Comparison of ENCODE assay signal across 1 cellular context in genomic region chr9:33076360-33077004, GRCh38.
TF ChIP-seq lines count a peak whose summit lies in the region.

Gene SMU1 (minus strand): TSS chr9:33076674. CDS start chr9:33076608, 66 bp downstream.

TF ChIP-seq in K562, 482 proteins besides CTCF, POLR2A, EP300 and RAD21 (continued from another document and continues in another):
- no peak for TF ChIP-seq E2F5 (CRISPR knock-in tag; IDR thresholded peaks at IDR 0.05)
- no peak for TF ChIP-seq ZEB2 (IDR thresholded peaks at IDR 0.05)
- TF ChIP-seq ZNF121 (CRISPR knock-in tag; conservative IDR thresholded peaks at IDR 0.05) = no peak
- no peak for TF ChIP-seq STAT5B (CRISPR knock-in tag; IDR thresholded peaks at IDR 0.05)
- TF ChIP-seq ZNF764 (CRISPR knock-in tag; IDR thresholded peaks at IDR 0.05; ENCODE audit: low read depth) = no peak
- no peak for TF ChIP-seq PCBP2 (IDR thresholded peaks at IDR 0.05; ENCODE audit: low read depth, low read length, poor library complexity, severe bottlenecking)
- no peak for TF ChIP-seq SMARCC2 (IDR thresholded peaks at IDR 0.05; ENCODE audit: low read depth)
- no peak for TF ChIP-seq KLF13 (tag; IDR thresholded peaks at IDR 0.05; ENCODE audit: borderline replicate concordance, low read depth)
- no peak for TF ChIP-seq MLX (CRISPR knock-in tag; conservative IDR thresholded peaks at IDR 0.05)
- 0 out of 2 replicates have a peak, but pooled peaks have one; percentile 52 for TF ChIP-seq KAT8 (IDR thresholded peaks at IDR 0.05; ENCODE audit: low read depth)
- TF ChIP-seq TAF1 (IDR thresholded peaks at IDR 0.05; ENCODE audit: control insufficient read depth, extremely low read depth, insufficient read depth, low read length, severe bottlenecking) = peak; percentile 75
- no peak for TF ChIP-seq ESRRB (CRISPR knock-in tag; IDR thresholded peaks at IDR 0.05; ENCODE audit: borderline replicate concordance)
- TF ChIP-seq ZNF830 (CRISPR knock-in tag; IDR thresholded peaks at IDR 0.05) = no peak
- no peak for TF ChIP-seq HOMEZ (CRISPR knock-in tag; IDR thresholded peaks at IDR 0.05)
- no peak for TF ChIP-seq RBM15 (IDR thresholded peaks at IDR 0.05; ENCODE audit: insufficient read depth, low read length)
- TF ChIP-seq CCNT2 (IDR thresholded peaks at IDR 0.05; ENCODE audit: borderline replicate concordance, extremely low read depth, insufficient read length, low read depth, low read length) = peak; percentile 16
- no peak for TF ChIP-seq HDAC8 (tag; IDR thresholded peaks at IDR 0.05)
- no peak for TF ChIP-seq ZNF175 (CRISPR knock-in tag; IDR thresholded peaks at IDR 0.05; ENCODE audit: low read depth)
- TF ChIP-seq SUPT5H (IDR thresholded peaks at IDR 0.05) = peak; percentile 90
- no peak for TF ChIP-seq ZNF583 (CRISPR knock-in tag; IDR thresholded peaks at IDR 0.05)
- TF ChIP-seq RBM22 (IDR thresholded peaks at IDR 0.05; ENCODE audit: low read depth, low read length, poor library complexity, severe bottlenecking) = no peak
- TF ChIP-seq ZFP91 (CRISPR knock-in tag; IDR thresholded peaks at IDR 0.05) = no peak
- TF ChIP-seq ZNF407 (IDR thresholded peaks at IDR 0.05; ENCODE audit: low read depth) = peak; percentile 74
- no peak for TF ChIP-seq ZNF511 (CRISPR knock-in tag; IDR thresholded peaks at IDR 0.05)
- TF ChIP-seq ZNF311 (CRISPR knock-in tag; IDR thresholded peaks at IDR 0.05) = no peak
- TF ChIP-seq CSDE1 (IDR thresholded peaks at IDR 0.05) = no peak
- TF ChIP-seq FOXA3 (CRISPR knock-in tag; conservative IDR thresholded peaks at IDR 0.05 in 1 of 2, IDR thresholded peaks at IDR 0.05 in 1 of 2) = no peak
- peak; percentile 19; the same call in 1 of the 2 replicates for TF ChIP-seq CREB3L1 (IDR thresholded peaks at IDR 0.05; ENCODE audit: borderline replicate concordance, low read depth)
- TF ChIP-seq ZNF384 (IDR thresholded peaks at IDR 0.05; ENCODE audit: low read depth, low read length) = no peak
- TF ChIP-seq FOSL1 (tag; conservative IDR thresholded peaks at IDR 0.05) = no peak
- TF ChIP-seq PRMT5 (CRISPR knock-in tag; IDR thresholded peaks at IDR 0.05) = no peak
- no peak for TF ChIP-seq ZSCAN32 (CRISPR knock-in tag; IDR thresholded peaks at IDR 0.05)
- TF ChIP-seq PPARD (CRISPR knock-in tag; IDR thresholded peaks at IDR 0.05) = no peak
- no peak for TF ChIP-seq ZNF785 (CRISPR knock-in tag; IDR thresholded peaks at IDR 0.05)
- no peak for TF ChIP-seq ARID3B (CRISPR knock-in tag; IDR thresholded peaks at IDR 0.05; ENCODE audit: borderline replicate concordance)
- TF ChIP-seq ATF4 (CRISPR knock-in tag; IDR thresholded peaks at IDR 0.05) = no peak
- TF ChIP-seq PYGO2 (tag; IDR thresholded peaks at IDR 0.05) = no peak
- TF ChIP-seq SNAPC5 (CRISPR knock-in tag; IDR thresholded peaks at IDR 0.05) = no peak
- no peak for TF ChIP-seq TSC22D4 (tag; IDR thresholded peaks at IDR 0.05)
- no peak for TF ChIP-seq MTA2 (IDR thresholded peaks at IDR 0.05; ENCODE audit: low read depth)
- no peak for TF ChIP-seq ZNF79 (CRISPR knock-in tag; IDR thresholded peaks at IDR 0.05; ENCODE audit: low read depth)
- TF ChIP-seq SIN3A (IDR thresholded peaks at IDR 0.05; ENCODE audit: borderline replicate concordance in 2 of 2, control insufficient read depth in 1 of 2, low read depth in 2 of 2, low read length in 2 of 2) = peak in 1 of 2 experiments; percentile 64; a peak in 1 of 4 replicates
- no peak for TF ChIP-seq MAFG (tag; conservative IDR thresholded peaks at IDR 0.05)
- TF ChIP-seq KHSRP (IDR thresholded peaks at IDR 0.05) = no peak
- no peak for TF ChIP-seq EZH2 (IDR thresholded peaks at IDR 0.05; ENCODE audit: borderline replicate concordance, low read depth, low read length)
- TF ChIP-seq MAFK (IDR thresholded peaks at IDR 0.05; ENCODE audit: low read length) = no peak
- TF ChIP-seq HLTF (IDR thresholded peaks at IDR 0.05) = no peak
- TF ChIP-seq RBM34 (IDR thresholded peaks at IDR 0.05; ENCODE audit: borderline replicate concordance, insufficient read depth, low read length) = no peak
- no peak for TF ChIP-seq XRCC5 (IDR thresholded peaks at IDR 0.05; ENCODE audit: low read depth, low read length)
- TF ChIP-seq PTRF (tag; IDR thresholded peaks at IDR 0.05) = no peak
